In genomic region chr1:223776075-223776814, GRCh38 we compare ENCODE assay signal across 9 cellular contexts.
DNase-seq lines count a peak whose midpoint lies in the region; ATAC-seq and TF ChIP-seq lines count a peak whose summit lies in the region.
"Had no signal": no experiment of that assay in that cellular context is flagged by ENCODE, and none has a peak within 500 bp of the region (broad histone marks: within the 10 kb centered on the region; RNA-seq: fewer than 3 reads in every experiment).

No MANE protein-coding gene starts in this region.

- H3K9me3 Mint-ChIP-seq in activated CD4-positive, alpha-beta T cell treated with anti-CD3 and anti-CD28 coated beads for 36 hours (ENCODE audit: low read depth), result no peaks in the 10 kb centered on the region
- no peaks in the 10 kb centered on the region for H3K9me3 Mint-ChIP-seq in activated CD4-positive, alpha-beta memory T cell treated with anti-CD3 and anti-CD28 coated beads for 36 hours

- intact Hi-C loops in activated CD4-positive, alpha-beta T cell treated with anti-CD3 and anti-CD28 coated beads for 36 hours (cut with DNase I, micrococcal nuclease), result no loop called here
- intact Hi-C loops in activated CD4-positive, alpha-beta memory T cell treated with anti-CD3 and anti-CD28 coated beads for 36 hours (cut with micrococcal nuclease), result loop anchor here (1.0 kb wide), 1 partner anchor 59 kb away; no protein-coding TSS in a partner anchor
- intact Hi-C loops in lower leg skin (cut with DNase I; ENCODE audit: low total_unique reads), result no loop called here

- no peak for TF ChIP-seq POLR2A in lower leg skin (IDR thresholded peaks at IDR 0.05)

- H3K4me3 ChIP-seq in fibroblast of lung (replicated peaks in 1 of 4; ENCODE audit: control extremely low read depth in 1 of 4, insufficient read depth in 1 of 4, low read depth in 3 of 4, low read length in 4 of 4), result no peak overlapping the region
- H3K4me3 ChIP-seq in lower leg skin (ENCODE audit: low read depth, poor library complexity, severe bottlenecking), result no peak overlapping the region

- POLR2A ChIA-PET in activated CD4-positive, alpha-beta T cell treated with anti-CD3 and anti-CD28 coated beads for 36 hours (lab: Charles Lee), result interaction anchor here (0.6 to 0.9 kb wide), 2 partner anchors 27 to 91 kb away, joined by 3 to 4 read pairs; no protein-coding TSS in a partner anchor
- POLR2A ChIA-PET in activated CD4-positive, alpha-beta memory T cell treated with anti-CD3 and anti-CD28 coated beads for 36 hours (lab: Charles Lee), result interaction anchor here (3.2 kb wide), 1 partner anchor 69 kb away, joined by 17 read pairs; the partner anchor contains the start of gene TP53BP2

- H3K4me3 Mint-ChIP-seq in activated CD4-positive, alpha-beta T cell treated with anti-CD3 and anti-CD28 coated beads for 36 hours, result no peak overlapping the region
- no peak overlapping the region for H3K4me3 Mint-ChIP-seq in activated CD4-positive, alpha-beta memory T cell treated with anti-CD3 and anti-CD28 coated beads for 36 hours

- CTCF ChIA-PET in activated CD4-positive, alpha-beta T cell treated with anti-CD3 and anti-CD28 coated beads for 36 hours (lab: Charles Lee), result interaction anchor here (0.7 to 2.3 kb wide), 7 partner anchors 27 to 78 kb away, joined by 3 to 9 read pairs (median 4); no protein-coding TSS in a partner anchor
- CTCF ChIA-PET in activated CD4-positive, alpha-beta memory T cell treated with anti-CD3 and anti-CD28 coated beads for 36 hours (lab: Charles Lee), result interaction anchor here (0.8 to 3.2 kb wide), 5 partner anchors 27 to 81 kb away, joined by 3 to 17 read pairs (median 4); partner anchors contain the start of gene TP53BP2

- no peaks in the 10 kb centered on the region for H3K27me3 ChIP-seq in fibroblast of lung (ENCODE audit: control insufficient read depth, insufficient read depth, low read length)

- DNase-seq in activated CD4-positive, alpha-beta T cell treated with anti-CD3 and anti-CD28 coated beads for 36 hours, result peak; percentile 71
- DNase-seq in activated CD4-positive, alpha-beta T cell treated with anti-CD3 and anti-CD28 coated beads for 1 hour, result no peak
- DNase-seq in activated CD4-positive, alpha-beta memory T cell treated with anti-CD3 and anti-CD28 coated beads for 36 hours, result peak; percentile 74
- DNase-seq in fibroblast of lung (ENCODE audit: low read depth in 2 of 2) (peak; percentile 66 to 95), lower leg skin (ENCODE audit: low spot score in 2 of 2) (no peak)
- peak; percentile 23 to 36 (median 30) for DNase-seq in stimulated activated CD4-positive, alpha-beta T cell treated with anti-CD3 and anti-CD28 coated beads, Interleukin-12 subunit alpha, Interleukin-12 subunit beta, amount 100 ng/mL, for 48 hours (ENCODE audit: low read depth in 2 of 3, low spot score in 1 of 3)

- peaks cover 59% of the 10 kb centered on the region for H3K36me3 Mint-ChIP-seq in activated CD4-positive, alpha-beta T cell treated with anti-CD3 and anti-CD28 coated beads for 36 hours (ENCODE audit: low read depth)
- peaks cover 55% of the 10 kb centered on the region for H3K36me3 Mint-ChIP-seq in activated CD4-positive, alpha-beta memory T cell treated with anti-CD3 and anti-CD28 coated beads for 36 hours

- peaks cover 30% of the 10 kb centered on the region for H3K4me1 ChIP-seq in fibroblast of lung (ENCODE audit: control insufficient read depth, extremely low read depth, insufficient read depth, low read length)

- H3K4me1 Mint-ChIP-seq in activated CD4-positive, alpha-beta T cell treated with anti-CD3 and anti-CD28 coated beads for 36 hours, result peaks cover 46% of the 10 kb centered on the region
- H3K4me1 Mint-ChIP-seq in activated CD4-positive, alpha-beta memory T cell treated with anti-CD3 and anti-CD28 coated beads for 36 hours (ENCODE audit: low read depth), result peaks cover 46% of the 10 kb centered on the region

- no peaks in the 10 kb centered on the region for H4K20me1 ChIP-seq in fibroblast of lung (ENCODE audit: control insufficient read depth, extremely low read depth, insufficient read depth, low read length)

- no peak overlapping the region for H3K9ac ChIP-seq in fibroblast of lung (ENCODE audit: insufficient read depth, low read length)

- no peaks in the 10 kb centered on the region for H3K27me3 Mint-ChIP-seq in activated CD4-positive, alpha-beta T cell treated with anti-CD3 and anti-CD28 coated beads for 36 hours
- H3K27me3 Mint-ChIP-seq in activated CD4-positive, alpha-beta memory T cell treated with anti-CD3 and anti-CD28 coated beads for 36 hours, result no peaks in the 10 kb centered on the region

- no peak for TF ChIP-seq CTCF in fibroblast of lung (conservative IDR thresholded peaks at IDR 0.05 in 1 of 2, IDR thresholded peaks at IDR 0.05 in 1 of 2; ENCODE audit: low read depth in 1 of 2, low read length in 2 of 2)
- TF ChIP-seq CTCF in lower leg skin (IDR thresholded peaks at IDR 0.05), result no peak

- H3K79me2 ChIP-seq in fibroblast of lung (ENCODE audit: control insufficient read depth, insufficient read depth, low read length), result no peaks in the 10 kb centered on the region

- peak overlapping the region; percentile 27 for H3K27ac ChIP-seq in fibroblast of lung (ENCODE audit: insufficient read depth, low read length)
- H3K27ac ChIP-seq: C4-2B had no signal

- WGBS in lower leg skin, 2 donors, result 66 to 67% methylated on average over 9 of the region's 9 CpGs

- no peak overlapping the region for H3K4me2 ChIP-seq in fibroblast of lung (ENCODE audit: extremely low read depth, insufficient read depth, low read length)

- H3K9me3 ChIP-seq in fibroblast of lung (ENCODE audit: control insufficient read depth, insufficient read depth, low read depth, low read length), result no peaks in the 10 kb centered on the region

- ATAC-seq in activated CD4-positive, alpha-beta T cell treated with anti-CD3 and anti-CD28 coated beads for 36 hours, result peak; percentile 90
- ATAC-seq in HG02759 (IDR thresholded peaks at IDR 0.05; ENCODE audit: unreplicated experiment) (no peak), HG02571 (IDR thresholded peaks at IDR 0.05; ENCODE audit: unreplicated experiment) (no peak)

- H2AFZ ChIP-seq in fibroblast of lung (ENCODE audit: low read length), result no peak overlapping the region

- H3K27ac Mint-ChIP-seq in activated CD4-positive, alpha-beta T cell treated with anti-CD3 and anti-CD28 coated beads for 36 hours, result peak overlapping the region; percentile 66
- peak overlapping the region; percentile 82 for H3K27ac Mint-ChIP-seq in activated CD4-positive, alpha-beta memory T cell treated with anti-CD3 and anti-CD28 coated beads for 36 hours

- H3K36me3 ChIP-seq in fibroblast of lung (ENCODE audit: control insufficient read depth, insufficient read depth, low read length), result peaks cover 14% of the 10 kb centered on the region

Comparison
In these comparisons a context has a peak if more than half of its experiments do, and no peak if none do; other contexts are left out.
1. DNase-seq: peak in activated CD4-positive, alpha-beta T cell treated with anti-CD3 and anti-CD28 coated beads for 36 hours (single experiment), activated CD4-positive, alpha-beta memory T cell treated with anti-CD3 and anti-CD28 coated beads for 36 hours (single experiment), fibroblast of lung (2 of 2) and stimulated activated CD4-positive, alpha-beta T cell treated with anti-CD3 and anti-CD28 coated beads, Interleukin-12 subunit alpha, Interleukin-12 subunit beta, amount 100 ng/mL, for 48 hours (3 of 3); none in activated CD4-positive, alpha-beta T cell treated with anti-CD3 and anti-CD28 coated beads for 1 hour (single experiment) and lower leg skin (0 of 2).